ENCODE assay signal across 8 cellular contexts in genomic region chr11:6926208-6927029, GRCh38. TPM values are rescaled to one million over a fixed set of nuclear protein-coding genes. Genes with fewer than 3 reads are reported as not detected.
DNase-seq lines count a peak whose midpoint lies in the region; ATAC-seq, FAIRE-seq and TF ChIP-seq lines count a peak whose summit lies in the region.

ZNF215 (plus strand) TSS chr11:6926426; CDS start chr11:6932273, 5,847 bp downstream.

- peaks cover 0 to 5% of the 10 kb centered on the region in 2 experiments; a peak in 1 of 4 replicates for H3K4me1 ChIP-seq in SK-N-SH (ENCODE audit: control insufficient read depth in 1 of 2, insufficient read depth in 2 of 2, low read depth in 1 of 2, low read length in 1 of 2)
- peaks cover 3% of the 10 kb centered on the region for H3K4me1 ChIP-seq in keratinocyte (ENCODE audit: control insufficient read depth, extremely low read depth, insufficient read depth, low read length)

- H3K9me2 ChIP-seq in SK-N-SH: no peaks in the 10 kb centered on the region

- POLR2A ChIA-PET in SK-N-SH (lab: Yijun Ruan, JAX): no interaction called here

- H3K9me3 Mint-ChIP-seq in central memory CD8-positive, alpha-beta T cell: no peaks in the 10 kb centered on the region

- peaks cover 63% of the 10 kb centered on the region for H3K27me3 Mint-ChIP-seq in central memory CD8-positive, alpha-beta T cell

- no peak for TF ChIP-seq RAD21 in SK-N-SH (IDR thresholded peaks at IDR 0.05; ENCODE audit: low read length)

- no peaks in the 10 kb centered on the region for H3K9me1 ChIP-seq in keratinocyte (ENCODE audit: control insufficient read depth, extremely low read depth, insufficient read depth, low read length)

- peak within 1 kb of the TSS; percentile 22 for H3K27ac Mint-ChIP-seq in central memory CD8-positive, alpha-beta T cell (ENCODE audit: low read depth)

- peak within 1 kb of the TSS; percentile 86 for H3K4me3 Mint-ChIP-seq in central memory CD8-positive, alpha-beta T cell

- H3K4me1 Mint-ChIP-seq in central memory CD8-positive, alpha-beta T cell: peaks cover 21% of the 10 kb centered on the region

- 3% methylated on average over 51 of the region's 61 CpGs for WGBS in SK-N-SH (ENCODE audit: low lambda C conversion rate)

- CTCF ChIA-PET in SK-N-SH (lab: Yijun Ruan, JAX): interaction anchor here (0.6 kb wide), 1 partner anchor 62 kb away, joined by 3 read pairs; no protein-coding TSS in a partner anchor

- H3K79me2 ChIP-seq in SK-N-SH (ENCODE audit: insufficient read depth): no peaks in the 10 kb centered on the region
- peaks cover 5% of the 10 kb centered on the region for H3K79me2 ChIP-seq in keratinocyte (ENCODE audit: control insufficient read depth, insufficient read depth, low read length)

- no peak for TF ChIP-seq EP300 in SK-N-SH (IDR thresholded peaks at IDR 0.05; ENCODE audit: borderline replicate concordance in 1 of 2, low read depth in 1 of 2, low read length in 1 of 2)

- H3K4me2 ChIP-seq in SK-N-SH (peak within 1 kb of the TSS; percentile 95), keratinocyte (ENCODE audit: control insufficient read depth, extremely low read depth, insufficient read depth, low read depth, low read length) (peak within 1 kb of the TSS; percentile 86)

- no peaks in the 10 kb centered on the region for H3K9me3 ChIP-seq in SK-N-SH
- H3K9me3 ChIP-seq in keratinocyte (ENCODE audit: control insufficient read depth, low read depth, low read length): no peaks in the 10 kb centered on the region

- H3K9ac ChIP-seq in SK-N-SH (peak within 1 kb of the TSS; percentile 44; the same call in 1 of the 2 replicates), keratinocyte (ENCODE audit: control insufficient read depth, extremely low read depth, insufficient read depth, low read length) (peak within 1 kb of the TSS; percentile 75)

- no peaks in the 10 kb centered on the region for H3F3A ChIP-seq in SK-N-SH (replicated peaks; ENCODE audit: insufficient read depth)

- TF ChIP-seq CTCF in SK-N-SH (IDR thresholded peaks at IDR 0.05): no peak
- TF ChIP-seq CTCF in keratinocyte (optimal IDR thresholded peaks at IDR 0.05 in 1 of 3, IDR thresholded peaks at IDR 0.05 in 1 of 3, conservative IDR thresholded peaks at IDR 0.05 in 1 of 3; ENCODE audit: extremely low read depth in 1 of 3, insufficient read depth in 2 of 3, low read length in 3 of 3): no peak

- no peaks in the 10 kb centered on the region for H3K27me3 ChIP-seq in SK-N-SH (ENCODE audit: insufficient read depth)
- H3K27me3 ChIP-seq in keratinocyte (ENCODE audit: control insufficient read depth, extremely low read depth, insufficient read depth, low read length): no peaks in the 10 kb centered on the region

- in situ Hi-C loops in G401 (cut with HindIII; ENCODE audit: low sequenced_read_pairs): no loop called here

- H2AFZ ChIP-seq in SK-N-SH (ENCODE audit: low read depth) (peak within 1 kb of the TSS; percentile 96), keratinocyte (ENCODE audit: control insufficient read depth, low read length) (peak within 1 kb of the TSS; percentile 96)

- H3K27ac ChIP-seq in SK-N-SH (ENCODE audit: low read depth in 2 of 2, low read length in 1 of 2): no peak within 1 kb of the TSS
- H3K27ac ChIP-seq in keratinocyte (ENCODE audit: control insufficient read depth, insufficient read depth, low read length): peak within 1 kb of the TSS; percentile 64

- ATAC-seq in GM21526 (IDR thresholded peaks at IDR 0.05; ENCODE audit: low FRiP score, unreplicated experiment): peak; percentile 57
- peak; percentile 53 for ATAC-seq in central memory CD8-positive, alpha-beta T cell (replicated peaks; ENCODE audit: extremely low read depth, poor library complexity, severe bottlenecking)

- H3K4me3 ChIP-seq in SK-N-SH (ENCODE audit: low read depth in 2 of 2, low read length in 1 of 2): peak within 1 kb of the TSS; percentile 53 to 72
- peak within 1 kb of the TSS; percentile 56 to 82 (median 67) for H3K4me3 ChIP-seq in keratinocyte (ENCODE audit: control insufficient read depth in 2 of 3, extremely low read depth in 1 of 3, insufficient read depth in 2 of 3, low read depth in 1 of 3, low read length in 3 of 3)

- dilution Hi-C loops in keratinocyte (cut with MboI; ENCODE audit: extremely low pct_ligation_motif_present, low sequenced_read_pairs): no loop called here

- no peaks in the 10 kb centered on the region for H4K20me1 ChIP-seq in SK-N-SH (ENCODE audit: insufficient read depth)
- H4K20me1 ChIP-seq in keratinocyte (ENCODE audit: control insufficient read depth, extremely low read depth, insufficient read depth, low read length): no peaks in the 10 kb centered on the region

- peak; percentile 56 for FAIRE-seq in keratinocyte (lab: Jason Lieb, UNC)

- DNase-seq in G401 (ENCODE audit: low spot score) (peak; percentile 58), HT-29 (ENCODE audit: low spot score) (peak; percentile 91), SK-N-SH (peak; percentile 17), keratinocyte (ENCODE audit: low read depth, low spot score) (peak; percentile 40), smooth muscle cell of the brain vasculature (ENCODE audit: low read depth, low spot score) (peak; percentile 33), GM19240 (ENCODE audit: insufficient read length, low spot score) (no peak)
- DNase-seq in central memory CD8-positive, alpha-beta T cell (ENCODE audit: low spot score in 2 of 2): peak in 1 of 2 donors; percentile 10

- no peaks in the 10 kb centered on the region for H3K36me3 Mint-ChIP-seq in central memory CD8-positive, alpha-beta T cell (ENCODE audit: insufficient read depth)

- no peaks in the 10 kb centered on the region for H3K36me3 ChIP-seq in SK-N-SH (replicated peaks in 1 of 2; ENCODE audit: control insufficient read depth in 1 of 2, insufficient read depth in 2 of 2, low read length in 1 of 2)
- H3K36me3 ChIP-seq in keratinocyte (ENCODE audit: control insufficient read depth in 2 of 2, extremely low read depth in 1 of 2, insufficient read depth in 2 of 2, low read length in 2 of 2): no peaks in the 10 kb centered on the region

TF ChIP-seq in SK-N-SH, 30 proteins besides CTCF, POLR2A, EP300 and RAD21:
- TF ChIP-seq NRF1 (IDR thresholded peaks at IDR 0.05; ENCODE audit: low read depth, low read length) (peak; percentile 54), PBX3 (IDR thresholded peaks at IDR 0.05) (no peak), FOXJ3 (CRISPR knock-in tag; IDR thresholded peaks at IDR 0.05) (no peak), SMC3 (IDR thresholded peaks at IDR 0.05; ENCODE audit: low read depth, low read length) (no peak), MEF2A (IDR thresholded peaks at IDR 0.05; ENCODE audit: borderline replicate concordance, low read depth) (no peak), CHD2 (IDR thresholded peaks at IDR 0.05; ENCODE audit: low read length, partially characterized antibody) (no peak), MAX (IDR thresholded peaks at IDR 0.05; ENCODE audit: low read depth) (0 out of 2 replicates have a peak, but pooled peaks have one; percentile 13), IRF3 (IDR thresholded peaks at IDR 0.05; ENCODE audit: low read depth, low read length) (no peak)

RNA-seq across cellular contexts. Expression of gene ZNF215, which starts in this region (rescaled TPM):
- 10.9 and 13.2 TPM in 2 replicates for total RNA-seq in G401 (2014; rRNA removed; shearing (Covaris generic))
- 4.6 and 5.2 TPM in 2 replicates for total RNA-seq in HT-29 (2014; rRNA removed; shearing (Covaris generic))
- 0.15 and 0.54 TPM in 2 replicates for polyA plus RNA-seq in SK-N-SH (2012; rRNA removed)
- polyA plus RNA-seq in SK-N-SH (2012; cell fraction: cytosol; rRNA removed): 0.17 and 0.24 TPM in 2 replicates
- polyA plus RNA-seq in SK-N-SH (2012; cell fraction: nucleus; rRNA removed): 0.38 and 0.93 TPM in 2 replicates
- polyA plus RNA-seq in keratinocyte: 3.3 to 6.1 TPM (median 5.3 TPM) in 3 replicates
- polyA plus RNA-seq in keratinocyte (2011; ENCODE audit: low read depth): 2.8 TPM
- 2.3 and 3.7 TPM in 2 replicates for polyA plus RNA-seq in keratinocyte (2011; cell fraction: cytosol; rRNA removed)
- polyA plus RNA-seq in keratinocyte (2011; cell fraction: nucleus; rRNA removed): 9.4 and 12.0 TPM in 2 replicates
- 1.9 and 3.4 TPM in 2 replicates for polyA plus RNA-seq in keratinocyte (2012; ENCODE audit: low replicate concordance)
- 5.4 to 10.3 TPM (median 6.1 TPM) in 3 replicates for polyA minus RNA-seq in keratinocyte
- polyA minus RNA-seq in keratinocyte (2011; cell fraction: cytosol; rRNA and poly(A)+ RNA removed): 2.5 TPM
- 8.4 and 11.8 TPM in 2 replicates for polyA minus RNA-seq in keratinocyte (2011; cell fraction: nucleus; rRNA and poly(A)+ RNA removed)

Comparison
In these comparisons a context has a peak if more than half of its experiments do, and no peak if none do; other contexts are left out.
1. Peak in DNase-seq, H3K4me3 ChIP-seq, H3K9ac ChIP-seq and H3K4me2 ChIP-seq in SK-N-SH; RNA of the gene not detected or under 1 TPM.